13 cellular contexts compared by ENCODE assay signal in genomic region chr14:103626150-103626850, GRCh38. TPM values are rescaled to one million over a fixed set of nuclear protein-coding genes. Genes with fewer than 3 reads are reported as not detected.
DNase-seq lines count a peak whose midpoint lies in the region; ATAC-seq and TF ChIP-seq lines count a peak whose summit lies in the region.
"Had no signal": no experiment of that assay in that cellular context is flagged by ENCODE, and none has a peak within 500 bp of the region (broad histone marks: within the 10 kb centered on the region; RNA-seq: fewer than 3 reads in every experiment).

No MANE protein-coding gene starts in this region.

- H3K9me3 Mint-ChIP-seq in activated T-cell treated with anti-CD3 and anti-CD28 coated beads, Interleukin-2, amount 50 U/mL, for 24 hours, result no peaks in the 10 kb centered on the region
- no peaks in the 10 kb centered on the region for H3K9me3 Mint-ChIP-seq in Calu3 (ENCODE audit: low read depth, unreplicated experiment)
- H3K9me3 Mint-ChIP-seq: WTC11 had no signal

- no peaks in the 10 kb centered on the region for H3K27me3 Mint-ChIP-seq in activated T-cell treated with anti-CD3 and anti-CD28 coated beads, Interleukin-2, amount 50 U/mL, for 24 hours
- H3K27me3 Mint-ChIP-seq in Calu3 (ENCODE audit: unreplicated experiment), result no peaks in the 10 kb centered on the region

- no peak overlapping the region for H3K4me3 Mint-ChIP-seq in activated T-cell treated with anti-CD3 and anti-CD28 coated beads, Interleukin-2, amount 50 U/mL, for 24 hours
- H3K4me3 Mint-ChIP-seq in Calu3 (ENCODE audit: low read depth, unreplicated experiment), result no peak overlapping the region
- H3K4me3 Mint-ChIP-seq: WTC11 had no signal

- no peaks in the 10 kb centered on the region for H3K27me3 ChIP-seq in tibial artery
- H3K27me3 ChIP-seq: gastrocnemius medialis had no signal

- no peak for ATAC-seq in HG02970 (IDR thresholded peaks at IDR 0.05; ENCODE audit: low FRiP score, unreplicated experiment)
- no peak for ATAC-seq in GM19463 (IDR thresholded peaks at IDR 0.05; ENCODE audit: unreplicated experiment)
- ATAC-seq: gastrocnemius medialis, WTC11 had no signal

- H3K4me1 ChIP-seq in tibial artery, result peaks cover 6 to 51% (median 43%) of the 10 kb centered on the region in 4 donors

- H3K27ac ChIP-seq in coronary artery (peak overlapping the region; percentile 99 to 100), tibial artery (peak overlapping the region; percentile 66 to 99)

- no peaks in the 10 kb centered on the region for H3K9me3 ChIP-seq in tibial artery
- H3K9me3 ChIP-seq: gastrocnemius medialis had no signal

- peak overlapping the region; percentile 22 for H3K27ac Mint-ChIP-seq in activated T-cell treated with anti-CD3 and anti-CD28 coated beads, Interleukin-2, amount 50 U/mL, for 24 hours
- no peak overlapping the region for H3K27ac Mint-ChIP-seq in Calu3 (ENCODE audit: unreplicated experiment)
- H3K27ac Mint-ChIP-seq: WTC11 had no signal

- peaks cover 0 to 7% (median 0%) of the 10 kb centered on the region in 3 donors for H3K36me3 ChIP-seq in tibial artery
- H3K36me3 ChIP-seq: gastrocnemius medialis had no signal

- H3K4me3 ChIP-seq in coronary artery (no peak overlapping the region), tibial artery (no peak overlapping the region)
- H3K4me3 ChIP-seq: gastrocnemius medialis had no signal

- CTCF ChIA-PET in Calu3 (lab: Charles Lee), result interaction anchor here (0.7 kb wide), 1 partner anchor 275 kb away, joined by 3 read pairs; no protein-coding TSS in a partner anchor

- peaks cover 32% of the 10 kb centered on the region for H3K4me1 Mint-ChIP-seq in activated T-cell treated with anti-CD3 and anti-CD28 coated beads, Interleukin-2, amount 50 U/mL, for 24 hours (ENCODE audit: low read depth)
- peaks cover 29% of the 10 kb centered on the region for H3K4me1 Mint-ChIP-seq in Calu3 (ENCODE audit: low read depth, unreplicated experiment)

- no TSS peak for BruUV-seq in Calu3 (replicated peaks; lab: Mats Ljungman, UMichigan)

- no peak for DNase-seq in activated T-cell treated with anti-CD3 and anti-CD28 coated beads, Interleukin-2, amount 50 U/mL, for 24 hours
- no peak for DNase-seq in activated T-cell treated with anti-CD3 and anti-CD28 coated beads, Interleukin-2, amount 50 U/mL, for 1 hour
- DNase-seq in NCI-H2196 treated with DMSO at 0.1 percent for 48 hours (lab: John Stamatoyannopoulos, UW; ENCODE audit: unreplicated experiment), result peak; percentile 51
- DNase-seq in coronary artery (ENCODE audit: low spot score), result no peak
- DNase-seq in tibial artery, result no peak
- DNase-seq in Calu3, result no peak
- DNase-seq: activated naive CD4-positive, alpha-beta T cell treated with anti-CD3 and anti-CD28 coated beads, Interleukin-2, amount 50 U/mL, for 16 hours; dermis blood vessel endothelial cell; gastrocnemius medialis; MV-4-11 had no signal

- TF ChIP-seq CTCF in coronary artery (IDR thresholded peaks at IDR 0.05) (no peak), tibial artery (IDR thresholded peaks at IDR 0.05) (no peak), Calu3 (IDR thresholded peaks at IDR 0.05; ENCODE audit: unreplicated experiment) (no peak)

- intact Hi-C loops in tibial artery (cut with DNase I; ENCODE audit: low total_unique reads) (loop anchor here (5.0 kb wide), 3 partner anchors 64 to 1309 kb away; partner anchors contain the start of genes BAG5, COA8, XRCC3 and ZFYVE21), Calu3 (cut with micrococcal nuclease; ENCODE audit: unreplicated experiment) (loop anchor here (10.0 kb wide), 1 partner anchor 51 kb away; no protein-coding TSS in a partner anchor)

- H3K36me3 Mint-ChIP-seq in activated T-cell treated with anti-CD3 and anti-CD28 coated beads, Interleukin-2, amount 50 U/mL, for 24 hours (ENCODE audit: low read depth), result peaks cover 7% of the 10 kb centered on the region
- H3K36me3 Mint-ChIP-seq in Calu3 (ENCODE audit: insufficient read depth, unreplicated experiment), result peaks cover 45% of the 10 kb centered on the region
- H3K36me3 Mint-ChIP-seq: WTC11 had no signal

RNA-seq across cellular contexts. Expression of gene KLC1, which starts 2.7 kb away (rescaled TPM):
- total RNA-seq in Calu3 (2022), result 124 and 128 TPM in 2 replicates
